ENCODE assay signal across 14 cellular contexts in genomic region chr9:82255533-82255932, GRCh38.
"Had no signal": no experiment of that assay in that cellular context is flagged by ENCODE, and none has a peak within 500 bp of the region (broad histone marks: within the 10 kb centered on the region; RNA-seq: fewer than 3 reads in every experiment).

No MANE protein-coding gene starts in this region.

- H3K4me3 Mint-ChIP-seq: endodermal cell; naive thymus-derived CD4-positive, alpha-beta T cell; nephron progenitor cell had no signal

- H3K27me3 ChIP-seq: colonic mucosa, heart left ventricle, neutrophil had no signal

- H3K36me3 ChIP-seq: colonic mucosa, heart left ventricle, neutrophil had no signal

- H3K4me1 ChIP-seq: colonic mucosa, heart left ventricle had no signal

- H3K4me3 ChIP-seq: colonic mucosa, heart left ventricle had no signal

- H3K27ac Mint-ChIP-seq: endodermal cell; naive thymus-derived CD4-positive, alpha-beta T cell; nephron progenitor cell had no signal

- H3K9me3 Mint-ChIP-seq: endodermal cell, nephron progenitor cell had no signal

- H3K36me3 Mint-ChIP-seq: naive thymus-derived CD4-positive, alpha-beta T cell had no signal

- ATAC-seq: heart left ventricle; left lobe of liver; naive thymus-derived CD4-positive, alpha-beta T cell; right cardiac atrium had no signal

- DNase-seq: colonic mucosa; dermis blood vessel endothelial cell; endodermal cell; heart left ventricle; hippocampal formation; naive thymus-derived CD4-positive, alpha-beta T cell; nephron progenitor cell; posterior cingulate gyrus; right cardiac atrium; small intestine; stimulated activated CD4-positive, alpha-beta T cell treated with anti-CD3 and anti-CD28 coated beads, Interleukin-12 subunit alpha, Interleukin-12 subunit beta, amount 100 ng/mL, for 4 hours; stimulated activated naive CD4-positive, alpha-beta T cell treated with Interleukin-2 at 50 U/mL for 16 hours had no signal

- H3K27ac ChIP-seq: colonic mucosa, heart left ventricle, neutrophil had no signal

- H3K4me1 Mint-ChIP-seq: endodermal cell; naive thymus-derived CD4-positive, alpha-beta T cell had no signal
